In the genomic region with DNA sequence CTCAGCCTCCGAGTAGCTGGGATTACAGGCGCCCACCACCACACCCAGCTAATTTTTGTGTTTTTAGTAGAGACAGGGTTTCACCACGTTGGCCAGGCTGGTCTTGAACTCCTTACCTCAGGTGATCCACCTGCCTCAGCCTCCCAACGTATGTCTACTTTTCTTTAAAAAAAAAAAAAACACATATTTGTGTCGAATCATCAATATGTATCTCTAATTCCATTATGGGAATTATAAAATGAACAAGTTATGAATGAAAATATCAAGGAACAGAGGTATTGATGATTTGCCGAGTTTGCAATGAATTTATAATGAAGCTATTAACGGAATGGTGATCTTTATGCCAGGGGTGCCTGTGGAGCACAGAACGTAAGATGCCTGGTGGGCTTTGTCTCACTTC, we compare ENCODE assay signal across 1 cellular context. TPM values are rescaled to one million over a fixed set of nuclear protein-coding genes. Genes with fewer than 3 reads are reported as not detected.
"Had no signal": no experiment of that assay in that cellular context is flagged by ENCODE, and none has a peak within 500 bp of the region (broad histone marks: within the 10 kb centered on the region; RNA-seq: fewer than 3 reads in every experiment).

No MANE protein-coding gene starts in this region.

RNA-seq across cellular contexts. Expression of a gene that starts 5.3 kb away (rescaled TPM):
- polyA plus RNA-seq: IgD-negative memory B cell had no signal
